Comparison of ENCODE assay signal across 19 cellular contexts in genomic region chr22:21896951-21897513, GRCh38. TPM values are rescaled to one million over a fixed set of nuclear protein-coding genes. Genes with fewer than 3 reads are reported as not detected.
DNase-seq lines count a peak whose midpoint lies in the region; ATAC-seq and TF ChIP-seq lines count a peak whose summit lies in the region.
"Had no signal": no experiment of that assay in that cellular context is flagged by ENCODE, and none has a peak within 500 bp of the region (broad histone marks: within the 10 kb centered on the region; RNA-seq: fewer than 3 reads in every experiment).

No MANE protein-coding gene starts in this region.

- BruUV-seq in OCI-LY7 (replicated peaks; lab: Mats Ljungman, UMichigan) = no TSS peak

- no peak overlapping the region for H2AK5ac ChIP-seq in mesendoderm (ENCODE audit: low read length)

- H2AFZ ChIP-seq in OCI-LY7 (ENCODE audit: low read length) = no peak overlapping the region

- H3K27me3 ChIP-seq in upper lobe of right lung (no peaks in the 10 kb centered on the region), mesendoderm (ENCODE audit: insufficient read depth, low read length, poor library complexity) (no peaks in the 10 kb centered on the region)
- H3K27me3 ChIP-seq: BE2C, BLaER1 had no signal

- no peaks in the 10 kb centered on the region for H3K9me2 ChIP-seq in OCI-LY7 (ENCODE audit: insufficient read depth, low read length)

- TF ChIP-seq CTCF in HEK293 (tag by site-specific recombination; IDR thresholded peaks at IDR 0.05) = no peak
- no peak for TF ChIP-seq CTCF in chondrocyte (IDR thresholded peaks at IDR 0.05)
- TF ChIP-seq CTCF in upper lobe of right lung (IDR thresholded peaks at IDR 0.05) = no peak
- no peak for TF ChIP-seq CTCF in OCI-LY7 (conservative IDR thresholded peaks at IDR 0.05; ENCODE audit: low read length)

- no CpG with 5 or more reads among the region's 5 CpGs for WGBS in mesendoderm (ENCODE audit: extremely low coverage, insufficient coverage, low lambda C conversion rate)

- no peak overlapping the region for H3K4me3 ChIP-seq in HEK293 (ENCODE audit: low read depth, low read length)
- no peak overlapping the region for H3K4me3 ChIP-seq in upper lobe of right lung
- no peak overlapping the region for H3K4me3 ChIP-seq in OCI-LY7 (ENCODE audit: low read depth, low read length, poor library complexity, severe bottlenecking)
- no peak overlapping the region for H3K4me3 ChIP-seq in mesendoderm (ENCODE audit: low read length)
- H3K4me3 ChIP-seq: BLaER1, GM12878 had no signal

- no peak overlapping the region for H3K23ac ChIP-seq in mesendoderm (ENCODE audit: low read length)

- H2BK120ac ChIP-seq in mesendoderm (ENCODE audit: low read depth, low read length) = no peak overlapping the region

- H3K9me3 ChIP-seq in HEK293 (ENCODE audit: control insufficient read depth, insufficient read depth, low read depth, low read length) (no peaks in the 10 kb centered on the region), T-helper 17 cell (ENCODE audit: control insufficient read depth, low read length, poor library complexity, severe bottlenecking) (no peaks in the 10 kb centered on the region), upper lobe of right lung (no peaks in the 10 kb centered on the region), OCI-LY7 (ENCODE audit: low read length) (no peaks in the 10 kb centered on the region)
- H3K9me3 ChIP-seq: BE2C, BLaER1 had no signal

- H3K4me1 Mint-ChIP-seq in T-helper 17 cell (peaks cover 3% of the 10 kb centered on the region), chondrocyte (ENCODE audit: low read depth) (no peaks in the 10 kb centered on the region)
- H3K4me1 Mint-ChIP-seq: CD14-positive monocyte; CD8-positive, alpha-beta memory T cell had no signal

- CTCF ChIA-PET in HEK293 (lab: Yijun Ruan, JAX) (interaction anchor here (0.9 to 1.8 kb wide), 3 partner anchors 41 to 608 kb away, joined by 3 to 11 read pairs (median 4); partner anchors contain the start of gene PPM1F), OCI-LY7 (lab: Charles Lee; ENCODE audit: unreplicated experiment) (no interaction called here)

- intact Hi-C loops in upper lobe of right lung (cut with DNase I) = no loop called here
- intact Hi-C loops in OCI-LY7 (cut with micrococcal nuclease; ENCODE audit: unreplicated experiment) = no loop called here

- H2BK15ac ChIP-seq in mesendoderm (replicated peaks; ENCODE audit: low read depth) = no peak overlapping the region

- H3K27ac ChIP-seq in HEK293 (ENCODE audit: extremely low read depth, low read depth, low read length) (no peak overlapping the region), upper lobe of right lung (no peak overlapping the region), OCI-LY7 (ENCODE audit: low read depth, low read length, poor library complexity, severe bottlenecking) (no peak overlapping the region), mesendoderm (ENCODE audit: low read depth, low read length) (no peak overlapping the region)
- H3K27ac ChIP-seq: BLaER1 had no signal

- no peaks in the 10 kb centered on the region for H3K79me1 ChIP-seq in mesendoderm (ENCODE audit: low read length)

- H4K8ac ChIP-seq in mesendoderm (ENCODE audit: low read depth, low read length) = no peak overlapping the region

- no peak for ATAC-seq in T-helper 17 cell
- ATAC-seq in upper lobe of right lung = no peak
- ATAC-seq: GM12878 had no signal

- no peaks in the 10 kb centered on the region for H3K4me1 ChIP-seq in HEK293 (ENCODE audit: control insufficient read depth, insufficient read depth, low read length)
- H3K4me1 ChIP-seq in upper lobe of right lung = no peaks in the 10 kb centered on the region
- H3K4me1 ChIP-seq in OCI-LY7 (ENCODE audit: insufficient read depth, low read length, poor library complexity, severe bottlenecking) = no peaks in the 10 kb centered on the region
- H3K4me1 ChIP-seq in mesendoderm (ENCODE audit: control insufficient read depth, low read depth, low read length) = no peaks in the 10 kb centered on the region
- H3K4me1 ChIP-seq: BE2C, BLaER1 had no signal

- H3K36me3 ChIP-seq in HEK293 (ENCODE audit: control insufficient read depth in 2 of 2, insufficient read depth in 1 of 2, low read length in 2 of 2) (no peaks in the 10 kb centered on the region), upper lobe of right lung (no peaks in the 10 kb centered on the region), OCI-LY7 (ENCODE audit: insufficient read depth, low read length) (no peaks in the 10 kb centered on the region), mesendoderm (ENCODE audit: control insufficient read depth, insufficient read depth, low read length) (no peaks in the 10 kb centered on the region)
- H3K36me3 ChIP-seq: BE2C, BLaER1 had no signal

- no peak for DNase-seq in T-helper 17 cell
- DNase-seq in chondrocyte (ENCODE audit: low spot score) = peak; percentile 3
- peak; percentile 12 for DNase-seq in upper lobe of right lung
- DNase-seq in OCI-LY7 (ENCODE audit: low spot score) = no peak
- no peak for DNase-seq in GDM1 (lab: John Stamatoyannopoulos, UW)
- DNase-seq in mesendoderm = no peak
- DNase-seq: 8988T; ACHN; BE2C; C1 segment of cervical spinal cord; CD4-positive, alpha-beta memory T cell; CD4-positive, CD25-positive, alpha-beta regulatory T cell; CD8-positive, alpha-beta memory T cell; COR-L47; DMS79 treated with DMSO at 0.1 percent for 48 hours had no signal

- no peak overlapping the region for H2BK5ac ChIP-seq in mesendoderm (ENCODE audit: low read length)

- H3K9me3 Mint-ChIP-seq in chondrocyte (ENCODE audit: low read depth) = no peaks in the 10 kb centered on the region
- H3K9me3 Mint-ChIP-seq: CD4-positive, alpha-beta memory T cell; CD8-positive, alpha-beta memory T cell had no signal

- POLR2A ChIA-PET in HEK293 (lab: Yijun Ruan, JAX) = no interaction called here
- POLR2A ChIA-PET in OCI-LY7 (lab: Charles Lee) = no interaction called here

- H3K79me2 ChIP-seq in OCI-LY7 (ENCODE audit: insufficient read depth, low read depth, low read length) (no peaks in the 10 kb centered on the region), mesendoderm (ENCODE audit: control insufficient read depth, insufficient read depth, low read length) (no peaks in the 10 kb centered on the region)

- no peak overlapping the region for H3K4me2 ChIP-seq in OCI-LY7 (ENCODE audit: low read length)
- no peak overlapping the region for H3K4me2 ChIP-seq in mesendoderm (ENCODE audit: low read length)
- H3K4me2 ChIP-seq: BLaER1 had no signal

- H3K36me3 Mint-ChIP-seq in T-helper 17 cell (ENCODE audit: low read depth) = no peaks in the 10 kb centered on the region
- no peaks in the 10 kb centered on the region for H3K36me3 Mint-ChIP-seq in chondrocyte (ENCODE audit: low read depth)
- H3K36me3 Mint-ChIP-seq: CD14-positive monocyte; CD4-positive, alpha-beta memory T cell; CD4-positive, CD25-positive, alpha-beta regulatory T cell; CD8-positive, alpha-beta memory T cell had no signal

- H4K20me1 ChIP-seq in OCI-LY7 (ENCODE audit: insufficient read depth, low read length) = no peaks in the 10 kb centered on the region
- H4K20me1 ChIP-seq: BLaER1 had no signal

- no peak overlapping the region for H3K4ac ChIP-seq in mesendoderm (ENCODE audit: low read depth, low read length)

- H3K27me3 Mint-ChIP-seq in T-helper 17 cell = no peaks in the 10 kb centered on the region
- H3K27me3 Mint-ChIP-seq in chondrocyte (ENCODE audit: low read depth) = no peaks in the 10 kb centered on the region
- H3K27me3 Mint-ChIP-seq: CD8-positive, alpha-beta memory T cell had no signal

- H3K18ac ChIP-seq in mesendoderm (ENCODE audit: low read length) = no peak overlapping the region

- no peak overlapping the region for H4K5ac ChIP-seq in mesendoderm (ENCODE audit: low read length)

- H3K4me3 Mint-ChIP-seq in T-helper 17 cell (no peak overlapping the region), chondrocyte (ENCODE audit: unreplicated experiment) (no peak overlapping the region)
- H3K4me3 Mint-ChIP-seq: CD14-positive monocyte; CD4-positive, alpha-beta memory T cell; CD4-positive, CD25-positive, alpha-beta regulatory T cell; CD8-positive, alpha-beta memory T cell had no signal

- H3K9ac ChIP-seq in mesendoderm (ENCODE audit: low read length) = no peak overlapping the region
- H3K9ac ChIP-seq: BLaER1 had no signal

- H3K27ac Mint-ChIP-seq in T-helper 17 cell (peak overlapping the region; percentile 62), chondrocyte (ENCODE audit: unreplicated experiment) (no peak overlapping the region)
- H3K27ac Mint-ChIP-seq: CD4-positive, CD25-positive, alpha-beta regulatory T cell had no signal

- no peak overlapping the region for H3K56ac ChIP-seq in mesendoderm (ENCODE audit: low read length)

TF ChIP-seq in HEK293, 187 proteins besides CTCF, POLR2A, EP300 and RAD21 (continues in another document):
- TF ChIP-seq ZNF596 (tag by site-specific recombination; IDR thresholded peaks at IDR 0.05) = no peak

RNA-seq across cellular contexts. Expression of gene MAPK1, which starts 29.6 kb away (rescaled TPM):
- total RNA-seq in T-helper 17 cell (10 to 100 TPM; 74.2 to 84.6 TPM), chondrocyte (139 to 157 TPM (median 156 TPM) in 3 replicates), upper lobe of right lung (134 TPM), OCI-LY7 (2022) (75.4 and 79.8 TPM in 2 replicates)
- 28.9 and 39.6 TPM in 2 replicates for total RNA-seq in OCI-LY7 (2014; rRNA removed; shearing (Covaris generic))
- polyA plus RNA-seq in mesendoderm (2013, experiment 1 of 2) = 35.4 TPM
- polyA plus RNA-seq in mesendoderm (2013, experiment 2 of 2) = 37.6 TPM

RNA-seq across cellular contexts. Expression of gene PPM1F, which starts 55.6 kb away (rescaled TPM):
- total RNA-seq in T-helper 17 cell (10 to 100 TPM; 15.8 to 16.2 TPM), chondrocyte (26.2 to 32.3 TPM (median 28.1 TPM) in 3 replicates), upper lobe of right lung (51.2 TPM), OCI-LY7 (2022) (27.2 and 29.7 TPM in 2 replicates)
- 21.7 and 35.4 TPM in 2 replicates for total RNA-seq in OCI-LY7 (2014; rRNA removed; shearing (Covaris generic))
- 12.7 TPM for polyA plus RNA-seq in mesendoderm (2013, experiment 1 of 2)
- polyA plus RNA-seq in mesendoderm (2013, experiment 2 of 2) = 15.2 TPM

Comparison
In these comparisons a context has a peak if more than half of its experiments do, and no peak if none do; other contexts are left out.
1. DNase-seq: peak in chondrocyte (single experiment) and upper lobe of right lung (single experiment); none in T-helper 17 cell (0 of 3), OCI-LY7 (single experiment), GDM1 (single experiment) and mesendoderm (single experiment).